ENCODE assay signal across 1 cellular context in the genomic region with DNA sequence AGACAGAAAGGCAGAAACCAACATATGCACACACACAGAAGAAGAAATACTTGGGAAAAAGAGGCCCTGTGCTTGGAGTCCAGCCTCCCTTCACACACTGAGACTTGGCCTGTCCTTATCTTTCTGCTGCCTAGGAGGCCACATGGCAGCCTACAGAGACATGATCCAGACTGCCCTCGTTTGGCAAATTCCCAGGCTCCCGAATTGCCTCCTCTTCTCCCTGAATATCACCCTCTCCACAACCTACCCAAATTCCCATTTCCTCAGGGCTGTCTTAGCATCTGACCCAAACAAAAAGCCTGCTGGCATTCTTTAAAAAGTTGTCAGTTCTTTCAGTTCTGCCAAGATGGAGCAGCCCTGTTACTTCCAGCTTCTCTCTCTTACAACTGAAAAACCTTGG.
TF ChIP-seq lines count a peak whose summit lies in the region.

No MANE protein-coding gene starts in this region.

TF ChIP-seq in SK-N-SH treated with all-trans-retinoic acid at 6 μM for 48 hours, 23 proteins besides CTCF, POLR2A, EP300 and RAD21 (continued from another document):
- TF ChIP-seq, protein P1, sequence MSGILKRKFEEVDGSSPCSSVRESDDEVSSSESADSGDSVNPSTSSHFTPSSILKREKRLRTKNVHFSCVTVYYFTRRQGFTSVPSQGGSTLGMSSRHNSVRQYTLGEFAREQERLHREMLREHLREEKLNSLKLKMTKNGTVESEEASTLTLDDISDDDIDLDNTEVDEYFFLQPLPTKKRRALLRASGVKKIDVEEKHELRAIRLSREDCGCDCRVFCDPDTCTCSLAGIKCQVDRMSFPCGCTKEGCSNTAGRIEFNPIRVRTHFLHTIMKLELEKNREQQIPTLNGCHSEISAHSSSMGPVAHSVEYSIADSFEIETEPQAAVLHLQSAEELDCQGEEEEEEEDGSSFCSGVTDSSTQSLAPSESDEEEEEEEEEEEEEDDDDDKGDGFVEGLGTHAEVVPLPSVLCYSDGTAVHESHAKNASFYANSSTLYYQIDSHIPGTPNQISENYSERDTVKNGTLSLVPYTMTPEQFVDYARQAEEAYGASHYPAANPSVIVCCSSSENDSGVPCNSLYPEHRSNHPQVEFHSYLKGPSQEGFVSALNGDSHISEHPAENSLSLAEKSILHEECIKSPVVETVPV (CRISPR knock-in tag; IDR thresholded peaks at IDR 0.05) = no peak
- TF ChIP-seq CSDC2 (CRISPR knock-in tag; IDR thresholded peaks at IDR 0.05) (peak; percentile 83), GLIS3 (CRISPR knock-in tag; IDR thresholded peaks at IDR 0.05) (peak; percentile 32; the same call in 1 of the 2 replicates), ZFP30 (CRISPR knock-in tag; IDR thresholded peaks at IDR 0.05) (no peak), PPARA (CRISPR knock-in tag; IDR thresholded peaks at IDR 0.05; ENCODE audit: borderline replicate concordance) (no peak)
